ENCODE assay signal across 2 cellular contexts in genomic region chr20:38903335-38903734, GRCh38.
TF ChIP-seq lines count a peak whose summit lies in the region.

No MANE protein-coding gene starts in this region.

TF ChIP-seq in HepG2, 621 proteins besides CTCF, POLR2A, EP300 and RAD21:
- TF ChIP-seq KAT2B (IDR thresholded peaks at IDR 0.05; ENCODE audit: borderline replicate concordance, low read depth, low read length) (no peak), HNRNPH1 (optimal IDR thresholded peaks at IDR 0.05; ENCODE audit: low read depth, low read length) (no peak), IKZF1 (IDR thresholded peaks at IDR 0.05) (0 out of 2 replicates have a peak, but pooled peaks have one; percentile 54), NCOA1 (CRISPR knock-in tag; IDR thresholded peaks at IDR 0.05) (no peak), RNF2 (conservative IDR thresholded peaks at IDR 0.05; ENCODE audit: low read depth) (no peak), ZNF296 (CRISPR knock-in tag; conservative IDR thresholded peaks at IDR 0.05) (no peak)

TF ChIP-seq in IMR-90, 13 proteins besides CTCF, POLR2A, EP300 and RAD21:
- TF ChIP-seq FOS (IDR thresholded peaks at IDR 0.05; ENCODE audit: low read depth, low read length), result no peak
- no peak for TF ChIP-seq USF2 (IDR thresholded peaks at IDR 0.05; ENCODE audit: low read depth, low read length)
- TF ChIP-seq CHD1 (IDR thresholded peaks at IDR 0.05; ENCODE audit: low read depth, low read length), result no peak
- no peak for TF ChIP-seq MAZ (IDR thresholded peaks at IDR 0.05; ENCODE audit: borderline replicate concordance, low read depth, low read length)
- no peak for TF ChIP-seq CEBPB (IDR thresholded peaks at IDR 0.05; ENCODE audit: low read depth, low read length)
- TF ChIP-seq, protein P1, sequence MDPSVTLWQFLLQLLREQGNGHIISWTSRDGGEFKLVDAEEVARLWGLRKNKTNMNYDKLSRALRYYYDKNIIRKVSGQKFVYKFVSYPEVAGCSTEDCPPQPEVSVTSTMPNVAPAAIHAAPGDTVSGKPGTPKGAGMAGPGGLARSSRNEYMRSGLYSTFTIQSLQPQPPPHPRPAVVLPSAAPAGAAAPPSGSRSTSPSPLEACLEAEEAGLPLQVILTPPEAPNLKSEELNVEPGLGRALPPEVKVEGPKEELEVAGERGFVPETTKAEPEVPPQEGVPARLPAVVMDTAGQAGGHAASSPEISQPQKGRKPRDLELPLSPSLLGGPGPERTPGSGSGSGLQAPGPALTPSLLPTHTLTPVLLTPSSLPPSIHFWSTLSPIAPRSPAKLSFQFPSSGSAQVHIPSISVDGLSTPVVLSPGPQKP (IDR thresholded peaks at IDR 0.05; ENCODE audit: borderline replicate concordance, low read depth, low read length), result no peak
- no peak for TF ChIP-seq RCOR1 (IDR thresholded peaks at IDR 0.05; ENCODE audit: insufficient replicate concordance, low read length)
- TF ChIP-seq RFX5 (IDR thresholded peaks at IDR 0.05; ENCODE audit: low read depth, low read length), result no peak
- no peak for TF ChIP-seq MXI1 (IDR thresholded peaks at IDR 0.05; ENCODE audit: borderline replicate concordance, low read depth, low read length)
- TF ChIP-seq BHLHE40 (IDR thresholded peaks at IDR 0.05; ENCODE audit: low read depth, low read length), result no peak
- no peak for TF ChIP-seq MAFK (IDR thresholded peaks at IDR 0.05; ENCODE audit: low read depth, low read length)
- TF ChIP-seq NFE2L2 (IDR thresholded peaks at IDR 0.05; ENCODE audit: low read depth, low read length), result no peak
- no peak for TF ChIP-seq SMC3 (IDR thresholded peaks at IDR 0.05; ENCODE audit: low read depth, low read length)
